Comparison of ENCODE assay signal across 1 cellular context in the genomic region with DNA sequence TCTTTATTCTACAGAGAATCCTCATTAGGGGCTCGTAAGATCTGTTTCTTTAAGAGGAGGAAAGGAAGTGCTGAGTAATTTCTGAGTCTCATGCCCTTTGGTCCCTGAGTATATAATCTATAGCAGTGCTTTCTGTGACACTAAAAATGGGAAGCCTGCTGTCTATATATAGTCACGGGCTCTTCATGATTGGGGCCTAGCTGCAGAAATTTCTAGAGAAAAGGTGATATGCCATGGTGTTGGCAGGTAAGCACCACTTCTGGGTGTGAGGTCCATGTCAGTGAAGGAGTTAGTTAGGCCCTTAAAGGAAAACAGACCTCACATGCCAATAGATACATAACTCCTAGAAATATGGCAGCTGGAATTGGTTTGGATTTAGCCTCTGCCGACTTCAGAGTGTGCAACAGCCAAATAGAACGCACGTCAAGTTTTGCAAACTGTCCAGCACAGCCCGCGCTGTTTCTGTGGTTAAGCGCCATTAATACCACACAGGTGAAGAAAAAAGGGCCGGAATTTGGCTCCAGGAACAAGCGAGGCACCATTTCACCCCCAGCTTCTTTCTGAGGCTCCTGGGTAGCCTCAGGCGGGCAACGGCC.
TF ChIP-seq lines count a peak whose summit lies in the region.

No MANE protein-coding gene starts in this region.

TF ChIP-seq in neural cell, 6 proteins besides CTCF, POLR2A, EP300 and RAD21 (continued from another document):
- TF ChIP-seq, protein P1, sequence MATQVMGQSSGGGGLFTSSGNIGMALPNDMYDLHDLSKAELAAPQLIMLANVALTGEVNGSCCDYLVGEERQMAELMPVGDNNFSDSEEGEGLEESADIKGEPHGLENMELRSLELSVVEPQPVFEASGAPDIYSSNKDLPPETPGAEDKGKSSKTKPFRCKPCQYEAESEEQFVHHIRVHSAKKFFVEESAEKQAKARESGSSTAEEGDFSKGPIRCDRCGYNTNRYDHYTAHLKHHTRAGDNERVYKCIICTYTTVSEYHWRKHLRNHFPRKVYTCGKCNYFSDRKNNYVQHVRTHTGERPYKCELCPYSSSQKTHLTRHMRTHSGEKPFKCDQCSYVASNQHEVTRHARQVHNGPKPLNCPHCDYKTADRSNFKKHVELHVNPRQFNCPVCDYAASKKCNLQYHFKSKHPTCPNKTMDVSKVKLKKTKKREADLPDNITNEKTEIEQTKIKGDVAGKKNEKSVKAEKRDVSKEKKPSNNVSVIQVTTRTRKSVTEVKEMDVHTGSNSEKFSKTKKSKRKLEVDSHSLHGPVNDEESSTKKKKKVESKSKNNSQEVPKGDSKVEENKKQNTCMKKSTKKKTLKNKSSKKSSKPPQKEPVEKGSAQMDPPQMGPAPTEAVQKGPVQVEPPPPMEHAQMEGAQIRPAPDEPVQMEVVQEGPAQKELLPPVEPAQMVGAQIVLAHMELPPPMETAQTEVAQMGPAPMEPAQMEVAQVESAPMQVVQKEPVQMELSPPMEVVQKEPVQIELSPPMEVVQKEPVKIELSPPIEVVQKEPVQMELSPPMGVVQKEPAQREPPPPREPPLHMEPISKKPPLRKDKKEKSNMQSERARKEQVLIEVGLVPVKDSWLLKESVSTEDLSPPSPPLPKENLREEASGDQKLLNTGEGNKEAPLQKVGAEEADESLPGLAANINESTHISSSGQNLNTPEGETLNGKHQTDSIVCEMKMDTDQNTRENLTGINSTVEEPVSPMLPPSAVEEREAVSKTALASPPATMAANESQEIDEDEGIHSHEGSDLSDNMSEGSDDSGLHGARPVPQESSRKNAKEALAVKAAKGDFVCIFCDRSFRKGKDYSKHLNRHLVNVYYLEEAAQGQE (IDR thresholded peaks at IDR 0.05; ENCODE audit: borderline replicate concordance) = no peak
- no peak for TF ChIP-seq TAF1 (IDR thresholded peaks at IDR 0.05; ENCODE audit: low read depth)
